In the genomic region with DNA sequence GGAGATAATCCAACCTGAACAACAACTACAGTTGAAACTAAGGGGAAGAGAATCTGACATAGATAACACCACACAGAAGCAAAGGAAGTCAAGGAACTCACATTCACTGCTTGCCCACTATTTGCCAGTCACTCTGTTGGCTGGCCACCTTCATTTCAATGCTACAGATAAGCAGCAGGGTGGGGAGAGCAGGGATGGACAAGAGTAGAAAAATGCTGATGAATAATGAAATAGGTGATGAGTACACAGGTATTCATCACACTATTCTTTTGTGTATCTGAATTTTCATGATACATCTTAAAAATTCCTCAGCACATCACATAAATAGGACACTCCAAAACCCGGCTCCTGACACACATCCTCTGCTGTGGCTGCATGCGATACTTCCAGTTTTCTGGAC, we compare ENCODE assay signal across 4 cellular contexts. TPM values are rescaled to one million over a fixed set of nuclear protein-coding genes. Genes with fewer than 3 reads are reported as not detected.
"Had no signal": no experiment of that assay in that cellular context is flagged by ENCODE, and none has a peak within 500 bp of the region (broad histone marks: within the 10 kb centered on the region; RNA-seq: fewer than 3 reads in every experiment).

No MANE protein-coding gene starts in this region.

RNA-seq across cellular contexts. Expression of gene NUTM2G, which starts 21.9 kb away (rescaled TPM):
- total RNA-seq: H1, HepG2, HFFc6, HT1080 had no signal
- polyA plus RNA-seq: HepG2 had no signal
